ENCODE assay signal across 17 cellular contexts in genomic region chr2:63124850-63125249, GRCh38.
DNase-seq lines count a peak whose midpoint lies in the region; ATAC-seq and TF ChIP-seq lines count a peak whose summit lies in the region.
"Had no signal": no experiment of that assay in that cellular context is flagged by ENCODE, and none has a peak within 500 bp of the region (broad histone marks: within the 10 kb centered on the region; RNA-seq: fewer than 3 reads in every experiment).

No MANE protein-coding gene starts in this region.

- POLR2A ChIA-PET in GM10248 (lab: Yijun Ruan, JAX): interaction anchor here (0.6 kb wide), 1 partner anchor 785 kb away, joined by 3 read pairs; no protein-coding TSS in a partner anchor

- no peak overlapping the region for H3K4me3 Mint-ChIP-seq in activated T-cell treated with anti-CD3 and anti-CD28 coated beads, Interleukin-2, amount 50 U/mL, for 4 hours
- H3K4me3 Mint-ChIP-seq: HFFc6, T-cell had no signal

- intact Hi-C loops in vagina (cut with DNase I): no loop called here

- H3K27ac ChIP-seq in caudate nucleus (ENCODE audit: low read depth, low read length): no peak overlapping the region
- no peak overlapping the region for H3K27ac ChIP-seq in vagina
- H3K27ac ChIP-seq: A549, neutrophil, tibial nerve had no signal

- DNase-seq in GM10248 (ENCODE audit: extremely low spot score) (peak; percentile 10), caudate nucleus (lab: John Stamatoyannopoulos, UW) (no peak), vagina (ENCODE audit: extremely low spot score in 2 of 2) (no peak)
- no peak for DNase-seq in activated T-cell treated with anti-CD3 and anti-CD28 coated beads, Interleukin-2, amount 50 U/mL, for 4 hours
- DNase-seq in effector CD8-positive, alpha-beta T cell (lab: John Stamatoyannopoulos, UW): no peak
- DNase-seq: activated gamma-delta T cell, HFFc6, KG1, T-cell had no signal

- H3K27me3 Mint-ChIP-seq in activated T-cell treated with anti-CD3 and anti-CD28 coated beads, Interleukin-2, amount 50 U/mL, for 4 hours (ENCODE audit: low read depth): no peaks in the 10 kb centered on the region
- H3K27me3 Mint-ChIP-seq: T-cell had no signal

- no peaks in the 10 kb centered on the region for H3K27me3 ChIP-seq in vagina
- H3K27me3 ChIP-seq: neutrophil, tibial nerve had no signal

- H3K4me1 ChIP-seq in vagina: no peaks in the 10 kb centered on the region
- H3K4me1 ChIP-seq: tibial nerve had no signal

- H3K9me3 Mint-ChIP-seq in activated T-cell treated with anti-CD3 and anti-CD28 coated beads, Interleukin-2, amount 50 U/mL, for 4 hours: peaks cover 4% of the 10 kb centered on the region
- H3K9me3 Mint-ChIP-seq: HFFc6 had no signal

- CTCF ChIA-PET in GM10248 (lab: Yijun Ruan, JAX): no interaction called here

- no peak for TF ChIP-seq POLR2A in vagina (IDR thresholded peaks at IDR 0.05)

- no peaks in the 10 kb centered on the region for H3K4me1 Mint-ChIP-seq in activated T-cell treated with anti-CD3 and anti-CD28 coated beads, Interleukin-2, amount 50 U/mL, for 4 hours (ENCODE audit: low read depth)
- H3K4me1 Mint-ChIP-seq: T-cell had no signal

- TF ChIP-seq CTCF in GM10248 (IDR thresholded peaks at IDR 0.05; ENCODE audit: control extremely low read depth, extremely low read depth, low read depth, missing control alignments) (no peak), vagina (IDR thresholded peaks at IDR 0.05) (no peak)

- H3K36me3 Mint-ChIP-seq in activated T-cell treated with anti-CD3 and anti-CD28 coated beads, Interleukin-2, amount 50 U/mL, for 4 hours (ENCODE audit: insufficient read depth): peaks cover 7% of the 10 kb centered on the region

- ATAC-seq in GM19438 (IDR thresholded peaks at IDR 0.05; ENCODE audit: low read depth, unreplicated experiment) (peak; percentile 69), HG02798 (IDR thresholded peaks at IDR 0.05; ENCODE audit: poor library complexity, unreplicated experiment) (peak; percentile 85), HG03439 (IDR thresholded peaks at IDR 0.05; ENCODE audit: unreplicated experiment) (peak; percentile 61)
- no peak for ATAC-seq in activated T-cell treated with anti-CD3 and anti-CD28 coated beads, Interleukin-2, amount 50 U/mL, for 4 hours
- ATAC-seq: A549, T-cell had no signal

- no peak overlapping the region for H3K4me3 ChIP-seq in vagina
- H3K4me3 ChIP-seq: A549, lung, skin epidermis, tibial nerve had no signal

- H3K36me3 ChIP-seq in vagina: no peaks in the 10 kb centered on the region
- H3K36me3 ChIP-seq: neutrophil had no signal

- H3K9me3 ChIP-seq in vagina: no peaks in the 10 kb centered on the region
- H3K9me3 ChIP-seq: A549, neutrophil had no signal

Comparison
In these comparisons a context has a peak if more than half of its experiments do, and no peak if none do; other contexts are left out.
1. ATAC-seq: peak in GM19438 (single experiment), HG02798 (single experiment) and HG03439 (single experiment); none in activated T-cell treated with anti-CD3 and anti-CD28 coated beads, Interleukin-2, amount 50 U/mL, for 4 hours (0 of 2).